Comparison of ENCODE assay signal across 27 cellular contexts in genomic region chr20:58141971-58142842, GRCh38.
A peak's percentile ranks its signal among the peaks of the same experiment; 100 is the strongest.
DNase-seq lines count a peak whose midpoint lies in the region; ATAC-seq and TF ChIP-seq lines count a peak whose summit lies in the region.
"Had no signal": no experiment of that assay in that cellular context is flagged by ENCODE, and none has a peak within 500 bp of the region (broad histone marks: within the 10 kb centered on the region; RNA-seq: fewer than 3 reads in every experiment).

No MANE protein-coding gene starts in this region.

- no peak overlapping the region for H3K27ac ChIP-seq in SK-N-SH (ENCODE audit: low read depth in 2 of 2, low read length in 1 of 2)
- no peak overlapping the region for H3K27ac ChIP-seq in H9 (ENCODE audit: insufficient read length, low read depth, low read length)
- H3K27ac ChIP-seq in endodermal cell (ENCODE audit: low read depth, low read length), result no peak overlapping the region
- H3K27ac ChIP-seq: cardiac muscle cell, colonic mucosa, RWPE1, uterus had no signal

- POLR2A ChIA-PET in SK-N-SH (lab: Yijun Ruan, JAX), result no interaction called here

- H2AK5ac ChIP-seq in H9 (ENCODE audit: insufficient read length, low read length), result no peak overlapping the region

- no peak for TF ChIP-seq EP300 in SK-N-SH (IDR thresholded peaks at IDR 0.05; ENCODE audit: borderline replicate concordance in 1 of 2, low read depth in 1 of 2, low read length in 1 of 2)

- H3K27me3 ChIP-seq in SK-N-SH (ENCODE audit: insufficient read depth) (peaks cover 12% of the 10 kb centered on the region; the same call in 1 of the 2 replicates), H9 (ENCODE audit: insufficient read depth, low read length) (no peaks in the 10 kb centered on the region), endodermal cell (ENCODE audit: control insufficient read depth, insufficient read depth, low read length, poor library complexity, severe bottlenecking) (no peaks in the 10 kb centered on the region), H7 (ENCODE audit: control insufficient read depth, insufficient read depth, low read length) (no peaks in the 10 kb centered on the region)
- H3K27me3 ChIP-seq: ascending aorta, colonic mucosa, uterus had no signal

- no peaks in the 10 kb centered on the region for H4K20me1 ChIP-seq in SK-N-SH (ENCODE audit: insufficient read depth)
- H4K20me1 ChIP-seq in H9 (ENCODE audit: control insufficient read depth, insufficient read depth, insufficient read length), result no peaks in the 10 kb centered on the region

- no peak overlapping the region for H4K8ac ChIP-seq in H9 (replicated peaks; ENCODE audit: insufficient read length, low read depth, low read length)

- H3K14ac ChIP-seq in H9 (ENCODE audit: insufficient read depth, low read length), result no peak overlapping the region; the same call in 1 of the 2 replicates

- CTCF ChIA-PET in SK-N-SH (lab: Yijun Ruan, JAX), result interaction anchor here (0.9 to 1.5 kb wide), 2 partner anchors 12 to 15 kb away, joined by 3 to 4 read pairs; no protein-coding TSS in a partner anchor

- H3K9me3 Mint-ChIP-seq in H9 (no peaks in the 10 kb centered on the region), endodermal cell (peaks cover 12% of the 10 kb centered on the region), progenitor cell of endocrine pancreas (ENCODE audit: low read depth) (peaks cover 4% of the 10 kb centered on the region)
- H3K9me3 Mint-ChIP-seq: activated T-cell treated with anti-CD3 and anti-CD28 coated beads, Interleukin-2, amount 50 U/mL, for 24 hours; CD4-positive, alpha-beta T cell; immature natural killer cell; memory B cell had no signal

- no peak overlapping the region for H3K18ac ChIP-seq in H9 (ENCODE audit: insufficient read length, low read depth, low read length)

- H2BK12ac ChIP-seq in H9 (ENCODE audit: insufficient read length, low read depth, low read length), result no peak overlapping the region

- H3K9ac ChIP-seq in SK-N-SH (no peak overlapping the region), H9 (ENCODE audit: extremely low read depth, insufficient read length, low read length) (no peak overlapping the region), endodermal cell (ENCODE audit: extremely low read depth, low read length, poor library complexity, severe bottlenecking) (no peak overlapping the region)

- H3K27ac Mint-ChIP-seq in H9 (no peak overlapping the region), endodermal cell (no peak overlapping the region), progenitor cell of endocrine pancreas (peak overlapping the region; percentile 16)
- H3K27ac Mint-ChIP-seq: activated CD8-positive, alpha-beta T cell treated with anti-CD3 and anti-CD28 coated beads, Interleukin-2, amount 10 ng/mL, durations not matched to agents 7 days and 5 days; activated T-cell treated with anti-CD3 and anti-CD28 coated beads, Interleukin-2, amount 50 U/mL, for 24 hours; CD4-positive, alpha-beta T cell; immature natural killer cell; memory B cell; stimulated activated naive B cell treated with anti-CD40 and anti-IgM and Interleukin-4, amounts not matched to agents 10 μg/mL and 1 μg/mL and 100 μg/mL, for 72 hours had no signal

- H2BK5ac ChIP-seq in H9 (ENCODE audit: insufficient read length, low read length), result no peak overlapping the region

- no peak overlapping the region for H4K91ac ChIP-seq in H9 (ENCODE audit: insufficient read length, low read depth, low read length)

- H3K36me3 ChIP-seq in SK-N-SH (replicated peaks in 1 of 2; ENCODE audit: control insufficient read depth in 1 of 2, insufficient read depth in 2 of 2, low read length in 1 of 2) (no peaks in the 10 kb centered on the region), endodermal cell (ENCODE audit: control insufficient read depth, insufficient read depth, low read length) (no peaks in the 10 kb centered on the region), H7 (replicated peaks; ENCODE audit: control insufficient read depth, insufficient read depth, low read length) (no peaks in the 10 kb centered on the region)
- H3K36me3 ChIP-seq: ascending aorta, cardiac muscle cell, colonic mucosa, uterus had no signal

- H3K4ac ChIP-seq in H9 (ENCODE audit: low read depth, low read length), result no peak overlapping the region

- H3K9me2 ChIP-seq in SK-N-SH, result no peaks in the 10 kb centered on the region

- H3K4me2 ChIP-seq in SK-N-SH (no peak overlapping the region), H9 (ENCODE audit: insufficient read depth, insufficient read length, low read length) (no peak overlapping the region)

- H3K56ac ChIP-seq in H9 (ENCODE audit: insufficient read length, low read depth, low read length), result no peak overlapping the region

- no peak overlapping the region for H2BK15ac ChIP-seq in H9 (ENCODE audit: low read depth, low read length)

- no peak overlapping the region for H3T11ph ChIP-seq in H9 (ENCODE audit: low read length)

- peaks cover 0 to 13% of the 10 kb centered on the region in 2 experiments; a peak in 1 of 4 replicates for H3K4me1 ChIP-seq in SK-N-SH (ENCODE audit: control insufficient read depth in 1 of 2, insufficient read depth in 2 of 2, low read depth in 1 of 2, low read length in 1 of 2)
- no peaks in the 10 kb centered on the region for H3K4me1 ChIP-seq in H9 (ENCODE audit: insufficient read depth, low read length)
- no peaks in the 10 kb centered on the region for H3K4me1 ChIP-seq in endodermal cell (ENCODE audit: control insufficient read depth, insufficient read depth, low read length)
- H3K4me1 ChIP-seq: colonic mucosa, uterus had no signal

- DNase-seq in SK-N-SH (no peak), H9 (peak; percentile 5), endodermal cell (peak; percentile 22), progenitor cell of endocrine pancreas (ENCODE audit: low spot score, unreplicated experiment) (no peak), C1 segment of cervical spinal cord (lab: John Stamatoyannopoulos, UW) (no peak), H7 (no peak), SHP77 (lab: John Stamatoyannopoulos, UW) (no peak)
- DNase-seq: activated CD8-positive, alpha-beta T cell treated with anti-CD3 and anti-CD28 coated beads, Interleukin-2, amount 10 ng/mL, durations not matched to agents 7 days and 5 days; activated T-cell treated with anti-CD3 and anti-CD28 coated beads, Interleukin-2, amount 50 U/mL, for 24 hours; CD4-positive, alpha-beta T cell; colonic mucosa; DND-41; GF-D8; immature natural killer cell; IMR-90; left colon; MV-4-11; NCI-H146; stimulated activated naive B cell treated with anti-CD40 and anti-IgM and Interleukin-4, amounts not matched to agents 10 μg/mL and 1 μg/mL and 100 μg/mL, for 72 hours; T-helper 2 cell; uterus had no signal

- no peak for TF ChIP-seq RAD21 in SK-N-SH (IDR thresholded peaks at IDR 0.05; ENCODE audit: low read length)

- no peaks in the 10 kb centered on the region for H3K36me3 Mint-ChIP-seq in H9 (ENCODE audit: insufficient read depth in 1 of 3, low read depth in 3 of 3)
- H3K36me3 Mint-ChIP-seq in endodermal cell (ENCODE audit: low read depth), result no peaks in the 10 kb centered on the region
- H3K36me3 Mint-ChIP-seq in progenitor cell of endocrine pancreas (ENCODE audit: insufficient read depth), result no peaks in the 10 kb centered on the region
- H3K36me3 Mint-ChIP-seq: immature natural killer cell; memory B cell; stimulated activated naive B cell treated with anti-CD40 and anti-IgM and Interleukin-4, amounts not matched to agents 10 μg/mL and 1 μg/mL and 100 μg/mL, for 72 hours had no signal

- 55% methylated on average over 19 of the region's 19 CpGs for WGBS in SK-N-SH (ENCODE audit: low lambda C conversion rate)
- no CpG with 5 or more reads among the region's 19 CpGs for WGBS in H9 (ENCODE audit: extremely low coverage, insufficient read length, low lambda C conversion rate)
- 93 to 95% methylated on average over 18 to 19 of the region's 19 CpGs for WGBS in endodermal cell (ENCODE audit: insufficient coverage in 1 of 2, insufficient read length in 1 of 2), 2 experiments

- H3K9me3 ChIP-seq in SK-N-SH (no peaks in the 10 kb centered on the region), H9 (ENCODE audit: control insufficient read depth, low read depth, low read length) (no peaks in the 10 kb centered on the region), endodermal cell (ENCODE audit: control insufficient read depth, low read length) (peaks cover 15% of the 10 kb centered on the region)
- H3K9me3 ChIP-seq: ascending aorta, colonic mucosa, uterus had no signal

- no peak overlapping the region for H3K4me3 Mint-ChIP-seq in H9
- no peak overlapping the region for H3K4me3 Mint-ChIP-seq in endodermal cell
- H3K4me3 Mint-ChIP-seq in progenitor cell of endocrine pancreas (ENCODE audit: low read depth), result no peak overlapping the region
- H3K4me3 Mint-ChIP-seq: activated CD8-positive, alpha-beta T cell treated with anti-CD3 and anti-CD28 coated beads, Interleukin-2, amount 10 ng/mL, durations not matched to agents 7 days and 5 days; activated T-cell treated with anti-CD3 and anti-CD28 coated beads, Interleukin-2, amount 50 U/mL, for 24 hours; CD4-positive, alpha-beta T cell; immature natural killer cell; memory B cell; stimulated activated naive B cell treated with anti-CD40 and anti-IgM and Interleukin-4, amounts not matched to agents 10 μg/mL and 1 μg/mL and 100 μg/mL, for 72 hours had no signal

- H3K23me2 ChIP-seq in H9 (ENCODE audit: insufficient read length, low read depth, low read length, poor library complexity, severe bottlenecking), result no peaks in the 10 kb centered on the region

- H3K4me1 Mint-ChIP-seq in H9 (peaks cover 0 to 2% of the 10 kb centered on the region in 2 experiments; a peak in 2 of 4 replicates), endodermal cell (peaks cover 19% of the 10 kb centered on the region), progenitor cell of endocrine pancreas (ENCODE audit: low read depth) (peaks cover 3% of the 10 kb centered on the region)
- H3K4me1 Mint-ChIP-seq: immature natural killer cell; memory B cell; stimulated activated naive B cell treated with anti-CD40 and anti-IgM and Interleukin-4, amounts not matched to agents 10 μg/mL and 1 μg/mL and 100 μg/mL, for 72 hours had no signal

- TF ChIP-seq CTCF in SK-N-SH (IDR thresholded peaks at IDR 0.05) (no peak), H9 (conservative IDR thresholded peaks at IDR 0.05) (no peak), endodermal cell (conservative IDR thresholded peaks at IDR 0.05) (no peak), progenitor cell of endocrine pancreas (IDR thresholded peaks at IDR 0.05; ENCODE audit: unreplicated experiment) (no peak)

- no peak overlapping the region for H4K5ac ChIP-seq in H9 (ENCODE audit: insufficient read length, low read depth, low read length)

- no peaks in the 10 kb centered on the region for H3K79me2 ChIP-seq in SK-N-SH (ENCODE audit: insufficient read depth)
- no peaks in the 10 kb centered on the region for H3K79me2 ChIP-seq in H9 (ENCODE audit: insufficient read depth, low read length)

- H3K4me3 ChIP-seq in SK-N-SH (ENCODE audit: low read depth in 2 of 2, low read length in 1 of 2) (no peak overlapping the region), endodermal cell (ENCODE audit: low read length) (no peak overlapping the region), H7 (ENCODE audit: insufficient read depth, low read depth, low read length) (no peak overlapping the region)
- H3K4me3 ChIP-seq: ascending aorta, cardiac muscle cell, colonic mucosa, uterus had no signal

- no peak for ATAC-seq in SK-N-SH treated with all-trans-retinoic acid at 6 μM for 48 hours
- ATAC-seq: activated CD4-positive, CD25-positive, alpha-beta regulatory T cell treated with anti-CD3 and anti-CD28 coated beads, Interleukin-2, amount 50 U/mL, for 24 hours; activated CD8-positive, alpha-beta T cell treated with anti-CD3 and anti-CD28 coated beads, Interleukin-2, amount 10 ng/mL, durations not matched to agents 7 days and 5 days; left colon; stimulated activated naive B cell treated with anti-CD40 and anti-IgM and Interleukin-4, amounts not matched to agents 10 μg/mL and 1 μg/mL and 100 μg/mL, for 72 hours had no signal

- peaks cover 33% of the 10 kb centered on the region for H3K27me3 Mint-ChIP-seq in H9 (ENCODE audit: low read depth)
- peaks cover 35% of the 10 kb centered on the region for H3K27me3 Mint-ChIP-seq in endodermal cell (ENCODE audit: insufficient read depth)
- H3K27me3 Mint-ChIP-seq in progenitor cell of endocrine pancreas, result peaks cover 36% of the 10 kb centered on the region

- H2BK120ac ChIP-seq in H9 (ENCODE audit: low read depth, low read length, poor library complexity, severe bottlenecking), result no peak overlapping the region

- no peaks in the 10 kb centered on the region for H3F3A ChIP-seq in SK-N-SH (replicated peaks; ENCODE audit: insufficient read depth)

- H2AFZ ChIP-seq in SK-N-SH (ENCODE audit: low read depth), result no peak overlapping the region
- no peak overlapping the region for H2AFZ ChIP-seq in H9 (ENCODE audit: low read length)

- H3K23ac ChIP-seq in H9 (ENCODE audit: insufficient read length, low read depth, low read length), result no peak overlapping the region

- H2BK20ac ChIP-seq in H9 (ENCODE audit: low read depth, low read length, poor library complexity, severe bottlenecking), result no peak overlapping the region

- no peaks in the 10 kb centered on the region for H3K79me1 ChIP-seq in H9 (ENCODE audit: insufficient read depth, low read depth, low read length, poor library complexity, severe bottlenecking)

Comparison
In these comparisons a context has a peak if more than half of its experiments do, and no peak if none do; other contexts are left out.
1. DNase-seq: peak in H9 (single experiment) and endodermal cell (single experiment); none in SK-N-SH (single experiment), progenitor cell of endocrine pancreas (single experiment), C1 segment of cervical spinal cord (0 of 14), H7 (single experiment) and SHP77 (0 of 2).